ENCODE assay signal across 10 cellular contexts in genomic region chr12:57342207-57342691, GRCh38.
A peak's percentile ranks its signal among the peaks of the same experiment; 100 is the strongest.
DNase-seq lines count a peak whose midpoint lies in the region; ATAC-seq and TF ChIP-seq lines count a peak whose summit lies in the region.
"Had no signal": no experiment of that assay in that cellular context is flagged by ENCODE, and none has a peak within 500 bp of the region (broad histone marks: within the 10 kb centered on the region; RNA-seq: fewer than 3 reads in every experiment).

No MANE protein-coding gene starts in this region.

- H3K27me3 ChIP-seq in GM23248 (replicated peaks; ENCODE audit: insufficient read depth) = no peaks in the 10 kb centered on the region
- H3K27me3 ChIP-seq in cardiac muscle cell = no peaks in the 10 kb centered on the region
- H3K27me3 ChIP-seq in parathyroid adenoma (ENCODE audit: control insufficient read depth, insufficient read depth, low read length) = no peaks in the 10 kb centered on the region
- no peaks in the 10 kb centered on the region for H3K27me3 ChIP-seq in PC-9 (ENCODE audit: insufficient read depth, low read depth)

- in situ Hi-C loops in GM23248 (cut with MboI) = no loop called here

- H3K4me1 ChIP-seq in GM23248 (ENCODE audit: insufficient read depth) (peaks cover 7% of the 10 kb centered on the region; the same call in 1 of the 2 replicates), cardiac muscle cell (ENCODE audit: low read depth) (peaks cover 47% of the 10 kb centered on the region), parathyroid adenoma (peaks cover 8% of the 10 kb centered on the region), PC-9 (replicated peaks; ENCODE audit: insufficient read depth) (no peaks in the 10 kb centered on the region)

- intact Hi-C loops in PC-9 (cut with micrococcal nuclease; ENCODE audit: unreplicated experiment) = no loop called here

- H3F3A ChIP-seq in GM23248 (ENCODE audit: insufficient read depth) = peaks cover 15% of the 10 kb centered on the region
- no peaks in the 10 kb centered on the region for H3F3A ChIP-seq in PC-9 (ENCODE audit: insufficient read depth, low read depth)

- WGBS in GM23248 (ENCODE audit: low coverage in 1 of 2, low lambda C conversion rate in 2 of 2, missing lambda C conversion rate in 2 of 2), 2 experiments = 42 to 44% methylated on average over 7 of the region's 7 CpGs

- H3K27ac ChIP-seq in GM23248 = no peak overlapping the region
- peak overlapping the region; percentile 72 for H3K27ac ChIP-seq in cardiac muscle cell
- peak overlapping the region; percentile 39 for H3K27ac ChIP-seq in parathyroid adenoma
- H3K27ac ChIP-seq in PC-9 = no peak overlapping the region
- H3K27ac ChIP-seq: KMS-11 had no signal

- DNase-seq in GM23248 = peak; percentile 35
- peak; percentile 66 for DNase-seq in SK-N-DZ (ENCODE audit: low spot score)
- DNase-seq in cardiac muscle cell (ENCODE audit: low read depth in 1 of 2, low spot score in 1 of 2) = peak; percentile 72 to 83
- DNase-seq in PC-9 = no peak
- no peak for DNase-seq in GF-D8 (lab: John Stamatoyannopoulos, UW)
- no peak for DNase-seq in CD1c-positive myeloid dendritic cell (ENCODE audit: extremely low spot score)
- DNase-seq: activated T-cell treated with anti-CD3 and anti-CD28 coated beads for 4 hours had no signal

- CTCF ChIA-PET in PC-9 (lab: Charles Lee) = no interaction called here

- peaks cover 36% of the 10 kb centered on the region for H3K79me2 ChIP-seq in GM23248 (ENCODE audit: insufficient read depth)
- peaks cover 11% of the 10 kb centered on the region for H3K79me2 ChIP-seq in parathyroid adenoma
- H3K79me2 ChIP-seq in PC-9 (ENCODE audit: low read depth) = no peaks in the 10 kb centered on the region

- H4K20me1 ChIP-seq in GM23248 (ENCODE audit: insufficient read depth) (no peaks in the 10 kb centered on the region), PC-9 (ENCODE audit: insufficient read depth) (0 out of 2 replicates have a peak, but pooled peaks cover 7% of the 10 kb centered on the region)

- TF ChIP-seq CTCF in cardiac muscle cell (IDR thresholded peaks at IDR 0.05; ENCODE audit: low read depth, low read length) (no peak), parathyroid adenoma (IDR thresholded peaks at IDR 0.05) (no peak), PC-9 (conservative IDR thresholded peaks at IDR 0.05) (no peak)

- no peak for ATAC-seq in HG03432 (IDR thresholded peaks at IDR 0.05; ENCODE audit: unreplicated experiment)

- H3K4me2 ChIP-seq in GM23248 (ENCODE audit: unreplicated experiment) (peak overlapping the region; percentile 7), parathyroid adenoma (ENCODE audit: low read length) (peak overlapping the region; percentile 48), PC-9 (no peak overlapping the region)
- H3K4me2 ChIP-seq: KMS-11 had no signal

- H2AFZ ChIP-seq in GM23248 (no peak overlapping the region), parathyroid adenoma (peak overlapping the region; percentile 45), PC-9 (no peak overlapping the region)

- POLR2A ChIA-PET in PC-9 (lab: Charles Lee; ENCODE audit: unreplicated experiment) = no interaction called here

- H3K9me2 ChIP-seq in GM23248 (ENCODE audit: insufficient read depth) (no peaks in the 10 kb centered on the region), PC-9 (ENCODE audit: insufficient read depth) (no peaks in the 10 kb centered on the region)

- H3K9ac ChIP-seq in GM23248 (no peak overlapping the region), parathyroid adenoma (no peak overlapping the region)
- H3K9ac ChIP-seq: KMS-11 had no signal

- H3K9me3 ChIP-seq in GM23248 (ENCODE audit: low read depth) (no peaks in the 10 kb centered on the region), cardiac muscle cell (ENCODE audit: low read depth) (no peaks in the 10 kb centered on the region), parathyroid adenoma (ENCODE audit: control insufficient read depth, low read length) (no peaks in the 10 kb centered on the region), PC-9 (ENCODE audit: insufficient read depth, low read depth) (no peaks in the 10 kb centered on the region)

- BruUV-seq in PC-9 (replicated peaks; lab: Mats Ljungman, UMichigan) = no TSS peak

- no peak overlapping the region for H3K4me3 ChIP-seq in GM23248
- H3K4me3 ChIP-seq in cardiac muscle cell = no peak overlapping the region
- H3K4me3 ChIP-seq in parathyroid adenoma (ENCODE audit: low read depth, low read length) = peak overlapping the region; percentile 15
- H3K4me3 ChIP-seq in PC-9 = no peak overlapping the region

- H3K36me3 ChIP-seq in GM23248 (ENCODE audit: low read depth) = no peaks in the 10 kb centered on the region
- H3K36me3 ChIP-seq in cardiac muscle cell = no peaks in the 10 kb centered on the region
- H3K36me3 ChIP-seq in parathyroid adenoma (ENCODE audit: control insufficient read depth, insufficient read depth, low read length) = no peaks in the 10 kb centered on the region
- no peaks in the 10 kb centered on the region for H3K36me3 ChIP-seq in PC-9 (ENCODE audit: low read depth)

Comparison
In these comparisons a context has a peak if more than half of its experiments do, and no peak if none do; other contexts are left out.
1. DNase-seq: peak in GM23248 (single experiment), SK-N-DZ (single experiment) and cardiac muscle cell (2 of 2); none in PC-9 (0 of 2), GF-D8 (single experiment) and CD1c-positive myeloid dendritic cell (single experiment).
2. H3K27ac ChIP-seq: peak in cardiac muscle cell (single experiment) and parathyroid adenoma (single experiment); none in GM23248 (single experiment) and PC-9 (single experiment).